Comparison of ENCODE assay signal across 22 cellular contexts in the genomic region with DNA sequence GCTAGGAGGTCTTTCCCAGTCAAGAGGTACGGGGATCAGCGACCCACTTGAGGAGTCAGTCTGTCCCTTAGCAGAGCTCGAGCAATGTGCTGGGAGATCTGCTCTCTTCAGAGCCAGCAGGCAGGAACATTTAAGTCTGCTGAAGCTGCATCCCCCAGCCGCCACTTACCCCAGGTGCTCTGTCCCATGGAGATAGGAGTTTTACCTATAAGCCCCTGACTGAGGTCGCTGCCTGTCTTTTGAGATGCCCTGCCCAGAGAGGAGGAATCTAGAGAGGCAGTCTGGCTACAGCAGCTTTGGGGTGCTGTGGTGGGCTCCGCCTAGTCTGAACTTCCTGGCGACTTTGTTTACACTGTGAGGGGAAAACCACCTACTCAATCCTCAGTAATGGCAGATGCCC.
"Had no signal": no experiment of that assay in that cellular context is flagged by ENCODE, and none has a peak within 500 bp of the region (broad histone marks: within the 10 kb centered on the region; RNA-seq: fewer than 3 reads in every experiment).

No MANE protein-coding gene starts in this region.

- H3K4me3 ChIP-seq: coronary artery, dorsolateral prefrontal cortex, esophagus muscularis mucosa, gastroesophageal sphincter, heart left ventricle, hepatocyte, left ventricle myocardium inferior, lower lobe of right lung, mucosa of descending colon had no signal

- DNase-seq: dermis blood vessel endothelial cell; dorsolateral prefrontal cortex; effector CD4-positive, alpha-beta T cell; effector memory CD4-positive, alpha-beta T cell; foreskin keratinocyte; hypothalamus; immature natural killer cell; islet precursor cell; kidney; kidney glomerular epithelial cell; left colon; left ventricle myocardium inferior; lower lobe of right lung; mesenchymal stem cell; naive B cell had no signal

- H3K27me3 ChIP-seq: dorsolateral prefrontal cortex, esophagus muscularis mucosa, gastroesophageal sphincter, heart left ventricle had no signal

- H3K4me1 ChIP-seq: esophagus muscularis mucosa, foreskin keratinocyte, gastroesophageal sphincter, heart left ventricle, left ventricle myocardium inferior, lower lobe of right lung had no signal

- H3K27ac ChIP-seq: coronary artery, dorsolateral prefrontal cortex, esophagus muscularis mucosa, foreskin keratinocyte, gastroesophageal sphincter, heart left ventricle, hepatocyte, left ventricle myocardium inferior, lower lobe of right lung had no signal

- H3K36me3 ChIP-seq: esophagus muscularis mucosa, gastroesophageal sphincter, heart left ventricle, left ventricle myocardium inferior, lower lobe of right lung had no signal

- ATAC-seq: foreskin keratinocyte, gastroesophageal sphincter, heart left ventricle, left colon, left lobe of liver, lower lobe of right lung, mucosa of descending colon had no signal
